11 cellular contexts compared by ENCODE assay signal in the genomic region with DNA sequence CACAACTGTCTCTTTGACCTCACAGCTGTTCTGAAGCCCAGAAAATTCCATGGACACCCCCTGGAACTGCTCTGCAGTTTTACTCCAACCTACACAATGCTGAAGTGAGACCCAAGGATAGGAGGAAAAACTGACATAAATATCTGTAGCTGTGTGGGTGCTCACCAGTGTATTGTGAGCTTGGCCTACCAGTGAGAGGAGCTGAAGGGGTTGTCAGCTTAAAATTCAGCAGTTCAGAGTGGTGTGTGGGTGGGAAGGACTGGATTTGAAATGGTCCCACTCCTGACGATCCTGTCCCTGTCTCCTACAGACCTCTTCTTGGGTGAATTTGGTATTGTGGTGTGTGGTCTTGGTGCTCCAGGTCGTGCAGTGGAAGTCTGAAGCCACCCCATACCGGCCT. TPM values are rescaled to one million over a fixed set of nuclear protein-coding genes. Genes with fewer than 3 reads are reported as not detected.
DNase-seq lines count a peak whose midpoint lies in the region; ATAC-seq and TF ChIP-seq lines count a peak whose summit lies in the region.
"Had no signal": no experiment of that assay in that cellular context is flagged by ENCODE, and none has a peak within 500 bp of the region (broad histone marks: within the 10 kb centered on the region; RNA-seq: fewer than 3 reads in every experiment).

No MANE protein-coding gene starts in this region.

- H3K9me3 ChIP-seq in CD4-positive, alpha-beta memory T cell (ENCODE audit: control insufficient read depth in 1 of 2, low read length in 2 of 2): no peaks in the 10 kb centered on the region
- no peaks in the 10 kb centered on the region for H3K9me3 ChIP-seq in H9 (ENCODE audit: control insufficient read depth, low read depth, low read length)
- H3K9me3 ChIP-seq in ascending aorta: no peaks in the 10 kb centered on the region
- H3K9me3 ChIP-seq: right atrium auricular region, testis had no signal

- intact Hi-C loops in CD4-positive, alpha-beta memory T cell (cut with micrococcal nuclease): no loop called here
- intact Hi-C loops in ascending aorta (cut with DNase I): no loop called here

- peaks cover 36 to 74% (median 56%) of the 10 kb centered on the region in 4 donors for H3K4me1 Mint-ChIP-seq in CD4-positive, alpha-beta memory T cell
- peaks cover 27 to 37% of the 10 kb centered on the region in 2 experiments for H3K4me1 Mint-ChIP-seq in H9
- H3K4me1 Mint-ChIP-seq in activated T-helper 17 cell treated with anti-CD3 and anti-CD28 coated beads, Interleukin-2, amount 50 U/mL, for 72 hours: peaks cover 33% of the 10 kb centered on the region
- H3K4me1 Mint-ChIP-seq in naive thymus-derived CD8-positive, alpha-beta T cell: peaks cover 18 to 62% (median 55%) of the 10 kb centered on the region in 4 donors

- no peak overlapping the region for H3K4me2 ChIP-seq in H9 (ENCODE audit: insufficient read depth, insufficient read length, low read length)

- H3K36me3 ChIP-seq in CD4-positive, alpha-beta memory T cell (ENCODE audit: insufficient read depth, low read length): peaks cover 34% of the 10 kb centered on the region
- H3K36me3 ChIP-seq in ascending aorta: peaks cover 22 to 33% of the 10 kb centered on the region in 2 donors

- no peak overlapping the region for H2BK12ac ChIP-seq in H9 (ENCODE audit: insufficient read length, low read depth, low read length)

- no peak overlapping the region for H4K91ac ChIP-seq in H9 (ENCODE audit: insufficient read length, low read depth, low read length)

- WGBS in H9 (ENCODE audit: extremely low coverage, insufficient read length, low lambda C conversion rate): no CpG with 5 or more reads among the region's 3 CpGs

- H3K23me2 ChIP-seq in H9 (ENCODE audit: insufficient read length, low read depth, low read length, poor library complexity, severe bottlenecking): peaks cover 4% of the 10 kb centered on the region

- H3K27ac ChIP-seq in CD4-positive, alpha-beta memory T cell (ENCODE audit: low read depth, low read length): peak overlapping the region; percentile 84
- H3K27ac ChIP-seq in H9 (ENCODE audit: insufficient read length, low read depth, low read length): no peak overlapping the region
- no peak overlapping the region for H3K27ac ChIP-seq in ascending aorta
- H3K27ac ChIP-seq: right atrium auricular region, testis had no signal

- no peak overlapping the region for H2AFZ ChIP-seq in H9 (ENCODE audit: low read length)

- H2BK20ac ChIP-seq in H9 (ENCODE audit: low read depth, low read length, poor library complexity, severe bottlenecking): no peak overlapping the region

- peak overlapping the region; percentile 53 to 95 (median 80) for H3K4me3 Mint-ChIP-seq in CD4-positive, alpha-beta memory T cell
- H3K4me3 Mint-ChIP-seq in H9: peak overlapping the region; percentile 89 to 94; a peak in 4 of 5 replicates
- H3K4me3 Mint-ChIP-seq in activated T-helper 17 cell treated with anti-CD3 and anti-CD28 coated beads, Interleukin-2, amount 50 U/mL, for 72 hours: peak overlapping the region; percentile 86
- H3K4me3 Mint-ChIP-seq in naive thymus-derived CD8-positive, alpha-beta T cell: peak overlapping the region; percentile 64 to 96 (median 92)

- H3K79me1 ChIP-seq in H9 (ENCODE audit: insufficient read depth, low read depth, low read length, poor library complexity, severe bottlenecking): no peaks in the 10 kb centered on the region

- H3K9me3 Mint-ChIP-seq in CD4-positive, alpha-beta memory T cell: peaks cover 0 to 1% (median 0%) of the 10 kb centered on the region in 8 donors
- no peaks in the 10 kb centered on the region; a peak in 1 of 5 replicates for H3K9me3 Mint-ChIP-seq in H9
- H3K9me3 Mint-ChIP-seq in activated T-helper 17 cell treated with anti-CD3 and anti-CD28 coated beads, Interleukin-2, amount 50 U/mL, for 72 hours: no peaks in the 10 kb centered on the region
- no peaks in the 10 kb centered on the region for H3K9me3 Mint-ChIP-seq in naive thymus-derived CD8-positive, alpha-beta T cell

- no peak overlapping the region for H2BK15ac ChIP-seq in H9 (ENCODE audit: low read depth, low read length)

- no peak for ATAC-seq in activated T-helper 17 cell treated with anti-CD3 and anti-CD28 coated beads, Interleukin-2, amount 50 U/mL, for 72 hours (replicated peaks)
- ATAC-seq in naive thymus-derived CD8-positive, alpha-beta T cell: no peak

- no peak overlapping the region for H3T11ph ChIP-seq in H9 (ENCODE audit: low read length)

- no peak for TF ChIP-seq CTCF in H9 (conservative IDR thresholded peaks at IDR 0.05)
- no peak for TF ChIP-seq CTCF in ascending aorta (IDR thresholded peaks at IDR 0.05)

- no peak overlapping the region for H3K14ac ChIP-seq in H9 (ENCODE audit: insufficient read depth, low read length)

- no peak overlapping the region for H3K9ac ChIP-seq in H9 (ENCODE audit: extremely low read depth, insufficient read length, low read length)

- peak overlapping the region; percentile 89 to 98 (median 96) for H3K27ac Mint-ChIP-seq in CD4-positive, alpha-beta memory T cell
- peak overlapping the region in 2 of 3 experiments; percentile 29 to 90; a peak in 3 of 7 replicates for H3K27ac Mint-ChIP-seq in H9
- H3K27ac Mint-ChIP-seq in activated T-helper 17 cell treated with anti-CD3 and anti-CD28 coated beads, Interleukin-2, amount 50 U/mL, for 72 hours: peak overlapping the region; percentile 34
- H3K27ac Mint-ChIP-seq in naive thymus-derived CD8-positive, alpha-beta T cell: peak overlapping the region; percentile 77 to 97 (median 94)

- no peaks in the 10 kb centered on the region; the same call in 1 of the 2 replicates for H3K79me2 ChIP-seq in H9 (ENCODE audit: insufficient read depth, low read length)

- no peak overlapping the region for H2BK5ac ChIP-seq in H9 (ENCODE audit: insufficient read length, low read length)

- no peaks in the 10 kb centered on the region for H3K27me3 ChIP-seq in CD4-positive, alpha-beta memory T cell (ENCODE audit: insufficient read depth, low read length)
- H3K27me3 ChIP-seq in H9 (ENCODE audit: insufficient read depth, low read length) (no peaks in the 10 kb centered on the region), ascending aorta (no peaks in the 10 kb centered on the region)
- H3K27me3 ChIP-seq: right atrium auricular region, testis had no signal

- H3K4ac ChIP-seq in H9 (ENCODE audit: low read depth, low read length): no peak overlapping the region

- POLR2A ChIA-PET in CD4-positive, alpha-beta memory T cell (lab: Charles Lee; ENCODE audit: partially characterized antibody): interaction anchor here (1.0 to 25.8 kb wide), 12 partner anchors 14 to 236 kb away, joined by 3 to 801 read pairs (median 38); a partner anchor contains a TSS
- POLR2A ChIA-PET in naive thymus-derived CD8-positive, alpha-beta T cell (lab: Charles Lee): interaction anchor here (0.5 to 12.0 kb wide), 15 partner anchors 10 to 1377 kb away, joined by 3 to 314 read pairs (median 8); a partner anchor contains a TSS

- H3K4me3 ChIP-seq in CD4-positive, alpha-beta memory T cell (ENCODE audit: low read length in 2 of 2): no peak overlapping the region
- no peak overlapping the region for H3K4me3 ChIP-seq in ascending aorta
- H3K4me3 ChIP-seq: right atrium auricular region, testis had no signal

- no peaks in the 10 kb centered on the region for H3K27me3 Mint-ChIP-seq in CD4-positive, alpha-beta memory T cell
- H3K27me3 Mint-ChIP-seq in H9 (ENCODE audit: low read depth): no peaks in the 10 kb centered on the region; the same call in 1 of the 2 replicates
- H3K27me3 Mint-ChIP-seq in activated T-helper 17 cell treated with anti-CD3 and anti-CD28 coated beads, Interleukin-2, amount 50 U/mL, for 72 hours: no peaks in the 10 kb centered on the region
- H3K27me3 Mint-ChIP-seq in naive thymus-derived CD8-positive, alpha-beta T cell: no peaks in the 10 kb centered on the region

- no peak overlapping the region for H3K18ac ChIP-seq in H9 (ENCODE audit: insufficient read length, low read depth, low read length)

- no peak overlapping the region for H3K23ac ChIP-seq in H9 (ENCODE audit: insufficient read length, low read depth, low read length)

- no peak overlapping the region for H3K56ac ChIP-seq in H9 (ENCODE audit: insufficient read length, low read depth, low read length)

- DNase-seq in CD4-positive, alpha-beta memory T cell: no peak
- DNase-seq in H9 (no peak), ascending aorta (ENCODE audit: low spot score in 2 of 2) (no peak), medulla oblongata (ENCODE audit: extremely low spot score) (no peak)
- DNase-seq in naive thymus-derived CD8-positive, alpha-beta T cell: no peak
- DNase-seq in stimulated activated CD8-positive, alpha-beta memory T cell treated with anti-CD3 and anti-CD28 coated beads, Interleukin-4, amount 100 ng/mL, for 48 hours: no peak
- DNase-seq: NCI-H446, SHP77 treated with DMSO at 0.1 percent for 48 hours, testis had no signal

- CTCF ChIA-PET in CD4-positive, alpha-beta memory T cell (lab: Charles Lee; ENCODE audit: partially characterized antibody): interaction anchor here (0.6 to 5.4 kb wide), 5 partner anchors 18 to 92 kb away, joined by 3 to 72 read pairs (median 3); a partner anchor contains a TSS

- no peak overlapping the region for H2AK5ac ChIP-seq in H9 (ENCODE audit: insufficient read length, low read length)

- H4K20me1 ChIP-seq in H9 (ENCODE audit: control insufficient read depth, insufficient read depth, insufficient read length): no peaks in the 10 kb centered on the region

- no peak overlapping the region for H4K8ac ChIP-seq in H9 (replicated peaks; ENCODE audit: insufficient read length, low read depth, low read length)

- no peak overlapping the region for H4K5ac ChIP-seq in H9 (ENCODE audit: insufficient read length, low read depth, low read length)

- peaks cover 19 to 59% of the 10 kb centered on the region in 2 donors for H3K36me3 Mint-ChIP-seq in CD4-positive, alpha-beta memory T cell
- H3K36me3 Mint-ChIP-seq in H9 (ENCODE audit: insufficient read depth in 1 of 3, low read depth in 3 of 3): peaks cover 23 to 70% (median 45%) of the 10 kb centered on the region in 3 experiments; a peak in 6 of 7 replicates
- H3K36me3 Mint-ChIP-seq in activated T-helper 17 cell treated with anti-CD3 and anti-CD28 coated beads, Interleukin-2, amount 50 U/mL, for 72 hours (ENCODE audit: low read depth): peaks cover 82% of the 10 kb centered on the region
- peaks cover 0 to 43% (median 6%) of the 10 kb centered on the region in 3 donors for H3K36me3 Mint-ChIP-seq in naive thymus-derived CD8-positive, alpha-beta T cell

- H3K4me1 ChIP-seq in CD4-positive, alpha-beta memory T cell (ENCODE audit: insufficient read depth, low read length): peaks cover 55% of the 10 kb centered on the region
- no peaks in the 10 kb centered on the region for H3K4me1 ChIP-seq in H9 (ENCODE audit: insufficient read depth, low read length)
- H3K4me1 ChIP-seq in ascending aorta: peaks cover 8 to 29% of the 10 kb centered on the region in 2 donors

- no peak overlapping the region for H2BK120ac ChIP-seq in H9 (ENCODE audit: low read depth, low read length, poor library complexity, severe bottlenecking)

RNA-seq across cellular contexts. Expression of a gene that starts 2.2 kb away (rescaled TPM):
- total RNA-seq in CD4-positive, alpha-beta memory T cell: 10 to 100 TPM; 21.6 to 23.1 TPM
- 10 to 100 TPM; 38.9 to 45.5 TPM for polyA plus RNA-seq in CD4-positive, alpha-beta memory T cell
- total RNA-seq in H9 (2021) (21.7 and 22.2 TPM in 2 replicates), ascending aorta (92.5 TPM)
- 10 to 100 TPM in 1 of 2 donors, 1 to 10 TPM in 1; 6.2 to 16.2 TPM for total RNA-seq in activated T-helper 17 cell treated with anti-CD3 and anti-CD28 coated beads, Interleukin-2, amount 50 U/mL, for 72 hours
- 10 to 100 TPM; 15.0 to 16.5 TPM for total RNA-seq in naive thymus-derived CD8-positive, alpha-beta T cell
- 10 to 100 TPM; 39.1 to 57.8 (median 45.5) TPM for polyA plus RNA-seq in naive thymus-derived CD8-positive, alpha-beta T cell

RNA-seq across cellular contexts. Expression of a gene that starts 2.4 kb away (rescaled TPM):
- total RNA-seq in CD4-positive, alpha-beta memory T cell: 10 to 100 TPM; 66.3 to 66.6 TPM
- 100 to 1,000 TPM; 102 to 166 TPM for polyA plus RNA-seq in CD4-positive, alpha-beta memory T cell
- 25.0 and 25.5 TPM in 2 replicates for total RNA-seq in H9 (2021)
- total RNA-seq in activated T-helper 17 cell treated with anti-CD3 and anti-CD28 coated beads, Interleukin-2, amount 50 U/mL, for 72 hours: 10 to 100 TPM; 18.6 to 20.9 TPM
- 10 to 100 TPM; 66.2 to 71.5 TPM for total RNA-seq in naive thymus-derived CD8-positive, alpha-beta T cell
- 100 to 1,000 TPM; 109 to 126 (median 122) TPM for polyA plus RNA-seq in naive thymus-derived CD8-positive, alpha-beta T cell
- total RNA-seq in ascending aorta: 102 TPM

RNA-seq across cellular contexts. Expression of a gene that starts 15.7 kb away (rescaled TPM):
- 100 to 1,000 TPM; 195 to 196 TPM for total RNA-seq in CD4-positive, alpha-beta memory T cell
- polyA plus RNA-seq in CD4-positive, alpha-beta memory T cell: 10 to 100 TPM; 75.2 to 83.2 TPM
- total RNA-seq in H9 (2021): 65.5 and 69.0 TPM in 2 replicates
- total RNA-seq in activated T-helper 17 cell treated with anti-CD3 and anti-CD28 coated beads, Interleukin-2, amount 50 U/mL, for 72 hours: 100 to 1,000 TPM in 1 of 2 donors, 10 to 100 TPM in 1; 85.8 to 115 TPM
- 100 to 1,000 TPM; 185 to 191 TPM for total RNA-seq in naive thymus-derived CD8-positive, alpha-beta T cell
- polyA plus RNA-seq in naive thymus-derived CD8-positive, alpha-beta T cell: 10 to 100 TPM; 38.4 to 82.9 (median 62.8) TPM
- 41.8 TPM for total RNA-seq in ascending aorta

RNA-seq across cellular contexts. Expression of a gene that starts 18.4 kb away (rescaled TPM):
- total RNA-seq in CD4-positive, alpha-beta memory T cell: 10 to 100 TPM; 26.3 to 34.0 TPM
- 10 to 100 TPM in 1 of 2 donors, 1 to 10 TPM in 1; 5.7 to 10.5 TPM for polyA plus RNA-seq in CD4-positive, alpha-beta memory T cell
- 37.7 and 44.2 TPM in 2 replicates for total RNA-seq in H9 (2021)
- total RNA-seq in activated T-helper 17 cell treated with anti-CD3 and anti-CD28 coated beads, Interleukin-2, amount 50 U/mL, for 72 hours: 10 to 100 TPM; 14.1 to 27.5 TPM
- 10 to 100 TPM; 28.6 to 34.9 TPM for total RNA-seq in naive thymus-derived CD8-positive, alpha-beta T cell
- 10 to 100 TPM in 1 of 3 donors, 1 to 10 TPM in 2; 8.7 to 10.8 (median 8.9) TPM for polyA plus RNA-seq in naive thymus-derived CD8-positive, alpha-beta T cell
- 51.7 TPM for total RNA-seq in ascending aorta

RNA-seq across cellular contexts. Expression of a gene that starts 28.2 kb away (rescaled TPM):
- total RNA-seq in CD4-positive, alpha-beta memory T cell: 10 to 100 TPM; 77.2 to 84.6 TPM
- 100 to 1,000 TPM; 207 to 300 TPM for polyA plus RNA-seq in CD4-positive, alpha-beta memory T cell
- total RNA-seq in H9 (2021) (126 and 129 TPM in 2 replicates), ascending aorta (110 TPM)
- 100 to 1,000 TPM in 1 of 2 donors, 10 to 100 TPM in 1; 92.0 to 114 TPM for total RNA-seq in activated T-helper 17 cell treated with anti-CD3 and anti-CD28 coated beads, Interleukin-2, amount 50 U/mL, for 72 hours
- total RNA-seq in naive thymus-derived CD8-positive, alpha-beta T cell: 10 to 100 TPM; 87.8 to 94.0 TPM
- 100 to 1,000 TPM; 255 to 266 (median 259) TPM for polyA plus RNA-seq in naive thymus-derived CD8-positive, alpha-beta T cell

Comparison
In these comparisons a context has a peak if more than half of its experiments do, and no peak if none do; other contexts are left out.
1. H3K27ac Mint-ChIP-seq: peak in every context shown above with its lines; median percentile 96 in CD4-positive, alpha-beta memory T cell; 94 in naive thymus-derived CD8-positive, alpha-beta T cell; 60 in H9; 34 in activated T-helper 17 cell treated with anti-CD3 and anti-CD28 coated beads, Interleukin-2, amount 50 U/mL, for 72 hours.